In genomic region chr4:77156533-77156911, GRCh38 we compare ENCODE assay signal across 7 cellular contexts. TPM values are rescaled to one million over a fixed set of nuclear protein-coding genes. Genes with fewer than 3 reads are reported as not detected.
A peak's percentile ranks its signal among the peaks of the same experiment; 100 is the strongest.
DNase-seq lines count a peak whose midpoint lies in the region; ATAC-seq, FAIRE-seq and TF ChIP-seq lines count a peak whose summit lies in the region.

No MANE protein-coding gene starts in this region.

- H3K27ac ChIP-seq in GM12878 (ENCODE audit: control insufficient read depth, insufficient read depth): peak overlapping the region; percentile 99

- ATAC-seq in GM18505 (IDR thresholded peaks at IDR 0.05; ENCODE audit: unreplicated experiment): peak; percentile 81
- ATAC-seq in HG02938 (IDR thresholded peaks at IDR 0.05; ENCODE audit: unreplicated experiment): peak; percentile 90
- ATAC-seq in T-helper 17 cell: peak; percentile 96
- ATAC-seq in GM12878: peak; percentile 92

- peak overlapping the region; percentile 96 for H2AFZ ChIP-seq in GM12878 (ENCODE audit: control insufficient read depth, low read depth, low read length)

- TF ChIP-seq CTCF in GM12878 (IDR thresholded peaks at IDR 0.05 in 2 of 3, conservative IDR thresholded peaks at IDR 0.05 in 1 of 3; ENCODE audit: control insufficient read depth in 2 of 3, extremely low read depth in 1 of 3, insufficient read depth in 1 of 3, low read depth in 3 of 3, low read length in 3 of 3): no peak

- H3K27ac Mint-ChIP-seq in T-helper 17 cell: peak overlapping the region; percentile 99

- H3K4me1 Mint-ChIP-seq in T-helper 17 cell: peaks cover 22% of the 10 kb centered on the region

- no peaks in the 10 kb centered on the region for H3K27me3 Mint-ChIP-seq in T-helper 17 cell

- H3K9ac ChIP-seq in GM12878 (ENCODE audit: control insufficient read depth, insufficient read depth, low read length): peak overlapping the region; percentile 89

- H3K9me3 ChIP-seq in T-helper 17 cell (ENCODE audit: control insufficient read depth, low read length, poor library complexity, severe bottlenecking) (no peaks in the 10 kb centered on the region), GM12878 (replicated peaks; ENCODE audit: control insufficient read depth, insufficient read depth, low read length) (no peaks in the 10 kb centered on the region)

- H3K36me3 Mint-ChIP-seq in T-helper 17 cell (ENCODE audit: low read depth): peaks cover 5% of the 10 kb centered on the region

- H3K4me3 Mint-ChIP-seq in T-helper 17 cell: peak overlapping the region; percentile 99

- no TSS peak for BruUV-seq in GM12878 (replicated peaks; lab: Mats Ljungman, UMichigan)

- SMC1A ChIA-PET in GM12878 (lab: Charles Lee; ENCODE audit: uncharacterized antibody, unreplicated experiment): interaction anchor here (0.7 to 11.8 kb wide), 10 partner anchors 13 to 114 kb away, joined by 3 to 177 read pairs (median 14); partner anchors contain the start of gene CCNI

- TF ChIP-seq EP300 in GM12878 (IDR thresholded peaks at IDR 0.05; ENCODE audit: borderline replicate concordance in 1 of 2, control insufficient read depth in 1 of 2, low read depth in 2 of 2, low read length in 2 of 2): no peak

- FAIRE-seq in GM12878 (lab: Jason Lieb, UNC): peak; percentile 98

- WGBS in GM12878 (ENCODE audit: insufficient coverage, insufficient replicate concordance, low lambda C conversion rate, missing lambda C conversion rate): under 1% methylated on average over 17 of the region's 17 CpGs

- H3K4me3 ChIP-seq in GM12878: peak overlapping the region; percentile 93

- RAD21 ChIA-PET in GM12878 (lab: Charles Lee; ENCODE audit: unreplicated experiment): interaction anchor here (1.0 to 5.8 kb wide), 10 partner anchors 13 to 85 kb away, joined by 3 to 68 read pairs (median 12); partner anchors contain the start of gene CCNI

- no peaks in the 10 kb centered on the region for H4K20me1 ChIP-seq in GM12878 (ENCODE audit: control insufficient read depth, insufficient read depth)

- H3K27me3 ChIP-seq in GM12878 (replicated peaks in 1 of 2; ENCODE audit: control insufficient read depth in 2 of 2, insufficient read depth in 2 of 2, low read length in 1 of 2): no peaks in the 10 kb centered on the region

- TF ChIP-seq POLR2A in GM18505 (IDR thresholded peaks at IDR 0.05; ENCODE audit: borderline replicate concordance, extremely low read depth, insufficient read depth, insufficient read length) (peak; percentile 63), GM12878 (IDR thresholded peaks at IDR 0.05; ENCODE audit: low read depth, low read length) (peak; percentile 76)

- in situ Hi-C loops in GM12878 (cut with MboI): no loop called here

- peak; percentile 97 for DNase-seq in NCI-H1694 treated with DMSO at 0.1 percent for 48 hours (lab: John Stamatoyannopoulos, UW)
- DNase-seq in T-helper 17 cell: peak; percentile 84 to 93 (median 92)
- peak; percentile 98 for DNase-seq in GM12878 (ENCODE audit: low read depth, low spot score)
- DNase-seq in hippocampal formation (lab: John Stamatoyannopoulos, UW): peak; percentile 98 to 99
- DNase-seq in retina: peak; percentile 100

- peak overlapping the region; percentile 91 for H3K4me2 ChIP-seq in GM12878 (ENCODE audit: control insufficient read depth, insufficient read depth)

- intact Hi-C loops in GM12878 (cut with micrococcal nuclease; ENCODE audit: unreplicated experiment): loop anchor here (2.0 to 5.0 kb wide), 4 partner anchors 36 to 204 kb away; no protein-coding TSS in a partner anchor

- POLR2A ChIA-PET in GM12878 (lab: Charles Lee): interaction anchor here (1.0 to 5.6 kb wide), 12 partner anchors 10 to 196 kb away, joined by 3 to 47 read pairs (median 6); partner anchors contain the start of gene CCNI

- CTCF ChIA-PET in GM12878 (lab: Yijun Ruan, JAX): interaction anchor here (0.8 to 5.8 kb wide), 8 partner anchors 10 to 169 kb away, joined by 4 to 54 read pairs (median 5); no protein-coding TSS in a partner anchor

- no peaks in the 10 kb centered on the region; a peak in 1 of 4 replicates for H3K36me3 ChIP-seq in GM12878 (ENCODE audit: control insufficient read depth in 2 of 2, insufficient read depth in 2 of 2, low read length in 1 of 2)

- TF ChIP-seq RAD21 in GM12878 (IDR thresholded peaks at IDR 0.05; ENCODE audit: insufficient read depth, low read depth, low read length): no peak

- peaks cover 15% of the 10 kb centered on the region for H3K79me2 ChIP-seq in GM12878 (ENCODE audit: control insufficient read depth, insufficient read depth, low read length)

- H3K4me1 ChIP-seq in GM12878 (ENCODE audit: control insufficient read depth, insufficient read depth, low read length): peaks cover 35% of the 10 kb centered on the region

TF ChIP-seq in GM12878, 131 proteins besides CTCF, POLR2A, EP300 and RAD21 (continues in another document):
- TF ChIP-seq USF2 (IDR thresholded peaks at IDR 0.05; ENCODE audit: borderline replicate concordance, low read depth, low read length) (no peak), ZNF274 (IDR thresholded peaks at IDR 0.05; ENCODE audit: insufficient read depth, insufficient read length) (no peak), ZZZ3 (IDR thresholded peaks at IDR 0.05; ENCODE audit: control insufficient read depth, insufficient read length, low read depth) (no peak), NRF1 (conservative IDR thresholded peaks at IDR 0.05; ENCODE audit: low read depth, low read length) (peak; percentile 81), FOS (IDR thresholded peaks at IDR 0.05; ENCODE audit: borderline replicate concordance, extremely low read depth, insufficient read length) (peak; percentile 74), STAT1 (conservative IDR thresholded peaks at IDR 0.05) (no peak), PKNOX1 (IDR thresholded peaks at IDR 0.05) (peak; percentile 87), ZNF622 (IDR thresholded peaks at IDR 0.05) (no peak), E2F4 (IDR thresholded peaks at IDR 0.05; ENCODE audit: low read depth, low read length) (peak; percentile 96), HCFC1 (IDR thresholded peaks at IDR 0.05; ENCODE audit: low read length) (no peak), MLLT1 (IDR thresholded peaks at IDR 0.05) (no peak), BCL11A (IDR thresholded peaks at IDR 0.05; ENCODE audit: low read depth, low read length) (no peak), RFX5 (IDR thresholded peaks at IDR 0.05; ENCODE audit: low read depth, low read length) (peak; percentile 99), MXI1 (IDR thresholded peaks at IDR 0.05; ENCODE audit: low read depth, low read length) (no peak)

RNA-seq across cellular contexts. Expression of gene CCNG2, which starts 0.5 kb away (rescaled TPM):
- total RNA-seq in T-helper 17 cell: 10 to 100 TPM; 21.8 to 24.3 TPM
- 58.4 and 60.4 TPM in 2 replicates for total RNA-seq in GM12878 (2013; cell fraction: nucleolus; rRNA removed)
- 4.3 and 6.1 TPM in 2 replicates for total RNA-seq in GM12878 (2014; rRNA removed)
- 5.9 and 7.7 TPM in 2 replicates for total RNA-seq in GM12878 (2014; rRNA removed; fragmentation: Illumina TruSeq; extraction: Trizol)
- total RNA-seq in GM12878 (2021): 13.7 and 15.2 TPM in 2 replicates
- 23.9 TPM for polyA plus RNA-seq in GM12878 (2011; ENCODE audit: low read depth)
- 70.6 and 111 TPM in 2 replicates for polyA plus RNA-seq in GM12878 (2011; rRNA removed)
- polyA plus RNA-seq in GM12878 (2011; cell fraction: cytosol; rRNA removed): 11.5 and 17.2 TPM in 2 replicates
- 29.8 and 40.3 TPM in 2 replicates for polyA plus RNA-seq in GM12878 (2011; cell fraction: nucleus; rRNA removed)
- polyA plus RNA-seq in GM12878 (2012): 11.3 and 38.9 TPM in 2 replicates
- polyA plus RNA-seq in GM12878 (2014; fragmentation: Illumina TruSeq; extraction: Trizol): 11.8 and 17.4 TPM in 2 replicates
- 1 to 10 TPM; 1.9 to 3.5 TPM for polyA plus RNA-seq in GM12878 (2014; fragmentation: Nextera tagmentation; extraction: Ambion mirVana)
- 6.7 and 9.8 TPM in 2 replicates for polyA plus RNA-seq in GM12878 (2014; rRNA removed)
- 1 to 10 TPM; 5.6 to 5.9 TPM for polyA plus RNA-seq in GM12878 (2016; fragmentation: Nextera tagmentation; extraction: Ambion mirVana)
- 21.5 and 22.2 TPM in 2 replicates for polyA minus RNA-seq in GM12878 (2011; rRNA and poly(A)+ RNA removed)
- polyA minus RNA-seq in GM12878 (2011; cell fraction: cytosol; rRNA and poly(A)+ RNA removed): 13.4 and 13.5 TPM in 2 replicates
- 22.3 and 25.1 TPM in 2 replicates for polyA minus RNA-seq in GM12878 (2011; cell fraction: nucleus; rRNA and poly(A)+ RNA removed)

Comparison
In these comparisons a context has a peak if more than half of its experiments do, and no peak if none do; other contexts are left out.
1. Peak in every context shown above with its lines: DNase-seq, ATAC-seq, H3K4me3 ChIP-seq and H3K27ac ChIP-seq.